ENCODE assay signal across 19 cellular contexts in the genomic region with DNA sequence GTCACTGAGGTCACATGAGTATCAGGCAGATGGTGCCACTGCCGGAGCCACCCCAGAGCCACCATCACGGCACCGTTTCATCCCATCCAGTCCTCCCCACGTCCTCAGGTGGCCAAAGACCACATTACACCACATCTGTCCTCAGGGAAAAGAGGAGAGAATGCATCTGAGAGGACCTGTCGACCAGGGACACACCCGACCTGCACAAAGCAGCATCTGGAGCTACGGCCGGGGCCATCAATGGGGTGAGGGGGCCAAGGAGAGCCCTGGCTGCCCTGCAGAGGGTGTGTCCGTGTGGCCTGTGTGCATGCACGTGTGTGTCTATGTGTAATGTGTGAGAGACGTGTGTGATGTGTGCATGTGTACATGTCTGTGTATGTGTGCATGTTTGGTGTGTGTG.
"Had no signal": no experiment of that assay in that cellular context is flagged by ENCODE, and none has a peak within 500 bp of the region (broad histone marks: within the 10 kb centered on the region; RNA-seq: fewer than 3 reads in every experiment).

No MANE protein-coding gene starts in this region.

- DNase-seq: effector memory CD8-positive, alpha-beta T cell; esophagus squamous epithelium; foreskin fibroblast; glutamatergic neuron; kidney glomerular epithelial cell; mammary epithelial cell; naive thymus-derived CD4-positive, alpha-beta T cell; nucleus accumbens; stimulated activated CD4-positive, alpha-beta T cell treated with anti-CD3 and anti-CD28 coated beads, Interleukin-2, amount 100 ng/mL, for 24 hours; stimulated activated CD4-positive, alpha-beta T cell treated with anti-CD3 and anti-CD28 coated beads, Interleukin-4, amount 100 ng/mL, for 4 hours; stimulated activated naive B cell treated with anti-CD40 and anti-IgM and Interleukin-4, amounts not matched to agents 10 μg/mL and 1 μg/mL and 100 μg/mL, for 72 hours; stimulated activated naive CD8-positive, alpha-beta T cell treated with anti-CD3 and anti-CD28 coated beads, Interleukin-15, amount 100 ng/mL, for 72 hours; testis; uterus had no signal

- H3K4me3 ChIP-seq: esophagus squamous epithelium, gastroesophageal sphincter, pancreas, prostate gland, testis, tibial nerve, uterus had no signal

- H3K36me3 ChIP-seq: esophagus squamous epithelium, gastroesophageal sphincter, pancreas, prostate gland, tibial nerve, uterus had no signal

- H3K4me1 ChIP-seq: esophagus squamous epithelium, gastroesophageal sphincter, pancreas, prostate gland, testis, tibial nerve, uterus had no signal

- H3K9me3 ChIP-seq: esophagus squamous epithelium, gastroesophageal sphincter, pancreas, prostate gland, testis, uterus had no signal

- H3K27me3 ChIP-seq: esophagus squamous epithelium, pancreas, testis, tibial nerve, uterus had no signal

- H3K27ac ChIP-seq: esophagus squamous epithelium, gastroesophageal sphincter, pancreas, prostate gland, testis, tibial nerve, uterus had no signal

- FAIRE-seq: colon, pancreas had no signal
